In the genomic region with DNA sequence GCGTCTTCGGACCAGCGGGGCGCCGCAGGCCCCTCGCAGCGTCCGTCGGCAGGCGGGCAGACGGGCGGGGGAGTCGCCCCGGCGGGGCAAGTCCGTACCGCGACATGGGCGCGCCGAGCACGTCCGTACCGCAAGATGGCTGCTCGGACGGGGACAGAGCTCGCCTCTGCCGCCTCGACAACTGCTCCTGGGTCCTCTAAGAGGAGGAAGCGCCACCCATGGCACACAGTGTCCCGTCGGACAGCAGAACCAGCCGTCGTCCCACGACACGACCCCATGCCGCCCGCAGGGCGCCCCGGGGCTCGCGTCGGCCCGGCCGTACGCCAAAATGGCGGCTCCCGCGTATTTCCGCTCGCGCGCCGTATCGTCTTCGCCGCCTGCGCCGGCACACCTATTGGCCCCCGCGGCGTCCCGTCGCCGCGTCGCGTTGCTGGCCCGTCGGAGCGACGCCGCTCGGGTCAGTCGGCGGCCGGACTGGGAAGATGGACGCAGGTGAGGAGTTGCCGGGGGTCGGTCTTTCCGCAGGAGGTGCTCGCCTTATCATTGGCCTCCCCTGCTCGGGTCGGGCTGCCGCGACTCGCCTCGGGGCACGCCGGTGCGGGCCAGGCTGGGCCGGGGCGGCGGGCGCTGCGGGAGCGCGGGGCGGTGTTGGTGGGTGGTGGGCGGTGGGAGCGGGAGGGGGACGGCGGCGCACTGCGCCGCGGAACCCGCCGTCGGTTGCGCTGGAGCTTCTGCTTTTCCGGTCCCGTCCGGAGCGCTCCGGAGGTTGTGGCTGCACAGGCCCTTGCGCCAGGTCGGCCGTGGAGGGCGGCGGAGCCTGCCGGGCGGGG, we compare ENCODE assay signal across 1 cellular context.
TF ChIP-seq lines count a peak whose summit lies in the region.

A gene (plus strand): TSS at position 461 of the 830 bp plus-strand sequence. CDS start 22 bp downstream, at position 483.

TF ChIP-seq in HEK293, 187 proteins besides CTCF, POLR2A, EP300 and RAD21 (continued from another document and continues in another):
- TF ChIP-seq PRDM1 (tag by site-specific recombination; IDR thresholded peaks at IDR 0.05) (no peak), ZNF324 (tag by site-specific recombination; IDR thresholded peaks at IDR 0.05) (peak; percentile 65; the same call in 1 of the 2 replicates), ZNF112 (tag by site-specific recombination; IDR thresholded peaks at IDR 0.05) (no peak), ZBTB20 (tag by site-specific recombination; IDR thresholded peaks at IDR 0.05) (peak; percentile 88), ZBTB1 (tag by site-specific recombination; IDR thresholded peaks at IDR 0.05) (no peak), ZNF221 (tag by site-specific recombination; IDR thresholded peaks at IDR 0.05; ENCODE audit: borderline replicate concordance) (no peak), EGR2 (tag by site-specific recombination; IDR thresholded peaks at IDR 0.05; ENCODE audit: low read depth) (no peak), ZNF426 (tag by site-specific recombination; IDR thresholded peaks at IDR 0.05) (no peak), ZNF140 (tag by site-specific recombination; IDR thresholded peaks at IDR 0.05) (no peak), YY2 (tag by site-specific recombination; IDR thresholded peaks at IDR 0.05) (peak; percentile 99), ZNF184 (tag by site-specific recombination; IDR thresholded peaks at IDR 0.05) (no peak), ZNF223 (tag by site-specific recombination; IDR thresholded peaks at IDR 0.05) (no peak), ZNF292 (tag by site-specific recombination; IDR thresholded peaks at IDR 0.05; ENCODE audit: borderline replicate concordance, low read depth) (no peak), SP2 (tag by site-specific recombination; IDR thresholded peaks at IDR 0.05) (peak; percentile 36), IKZF3 (tag by site-specific recombination; IDR thresholded peaks at IDR 0.05) (no peak), ZNF423 (tag by site-specific recombination; IDR thresholded peaks at IDR 0.05) (0 out of 2 replicates have a peak, but pooled peaks have one; percentile 46), BCL11B (tag by site-specific recombination; IDR thresholded peaks at IDR 0.05; ENCODE audit: low read depth) (0 out of 2 replicates have a peak, but pooled peaks have one; percentile 32), ZNF658 (tag by site-specific recombination; IDR thresholded peaks at IDR 0.05) (no peak), GFI1B (tag by site-specific recombination; IDR thresholded peaks at IDR 0.05) (no peak), ZBTB48 (tag by site-specific recombination; IDR thresholded peaks at IDR 0.05) (no peak), KLF9 (tag by site-specific recombination; IDR thresholded peaks at IDR 0.05; ENCODE audit: low read depth) (peak; percentile 43), HOXC10 (CRISPR knock-in tag; IDR thresholded peaks at IDR 0.05) (no peak), ZNF677 (tag by site-specific recombination; IDR thresholded peaks at IDR 0.05) (no peak), ZFHX2 (tag by site-specific recombination; conservative IDR thresholded peaks at IDR 0.05) (peak; percentile 48; the same call in 1 of the 2 replicates)
- TF ChIP-seq, protein P1, sequence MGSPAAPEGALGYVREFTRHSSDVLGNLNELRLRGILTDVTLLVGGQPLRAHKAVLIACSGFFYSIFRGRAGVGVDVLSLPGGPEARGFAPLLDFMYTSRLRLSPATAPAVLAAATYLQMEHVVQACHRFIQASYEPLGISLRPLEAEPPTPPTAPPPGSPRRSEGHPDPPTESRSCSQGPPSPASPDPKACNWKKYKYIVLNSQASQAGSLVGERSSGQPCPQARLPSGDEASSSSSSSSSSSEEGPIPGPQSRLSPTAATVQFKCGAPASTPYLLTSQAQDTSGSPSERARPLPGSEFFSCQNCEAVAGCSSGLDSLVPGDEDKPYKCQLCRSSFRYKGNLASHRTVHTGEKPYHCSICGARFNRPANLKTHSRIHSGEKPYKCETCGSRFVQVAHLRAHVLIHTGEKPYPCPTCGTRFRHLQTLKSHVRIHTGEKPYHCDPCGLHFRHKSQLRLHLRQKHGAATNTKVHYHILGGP (tag by site-specific recombination; IDR thresholded peaks at IDR 0.05): no peak
- TF ChIP-seq, protein P2, sequence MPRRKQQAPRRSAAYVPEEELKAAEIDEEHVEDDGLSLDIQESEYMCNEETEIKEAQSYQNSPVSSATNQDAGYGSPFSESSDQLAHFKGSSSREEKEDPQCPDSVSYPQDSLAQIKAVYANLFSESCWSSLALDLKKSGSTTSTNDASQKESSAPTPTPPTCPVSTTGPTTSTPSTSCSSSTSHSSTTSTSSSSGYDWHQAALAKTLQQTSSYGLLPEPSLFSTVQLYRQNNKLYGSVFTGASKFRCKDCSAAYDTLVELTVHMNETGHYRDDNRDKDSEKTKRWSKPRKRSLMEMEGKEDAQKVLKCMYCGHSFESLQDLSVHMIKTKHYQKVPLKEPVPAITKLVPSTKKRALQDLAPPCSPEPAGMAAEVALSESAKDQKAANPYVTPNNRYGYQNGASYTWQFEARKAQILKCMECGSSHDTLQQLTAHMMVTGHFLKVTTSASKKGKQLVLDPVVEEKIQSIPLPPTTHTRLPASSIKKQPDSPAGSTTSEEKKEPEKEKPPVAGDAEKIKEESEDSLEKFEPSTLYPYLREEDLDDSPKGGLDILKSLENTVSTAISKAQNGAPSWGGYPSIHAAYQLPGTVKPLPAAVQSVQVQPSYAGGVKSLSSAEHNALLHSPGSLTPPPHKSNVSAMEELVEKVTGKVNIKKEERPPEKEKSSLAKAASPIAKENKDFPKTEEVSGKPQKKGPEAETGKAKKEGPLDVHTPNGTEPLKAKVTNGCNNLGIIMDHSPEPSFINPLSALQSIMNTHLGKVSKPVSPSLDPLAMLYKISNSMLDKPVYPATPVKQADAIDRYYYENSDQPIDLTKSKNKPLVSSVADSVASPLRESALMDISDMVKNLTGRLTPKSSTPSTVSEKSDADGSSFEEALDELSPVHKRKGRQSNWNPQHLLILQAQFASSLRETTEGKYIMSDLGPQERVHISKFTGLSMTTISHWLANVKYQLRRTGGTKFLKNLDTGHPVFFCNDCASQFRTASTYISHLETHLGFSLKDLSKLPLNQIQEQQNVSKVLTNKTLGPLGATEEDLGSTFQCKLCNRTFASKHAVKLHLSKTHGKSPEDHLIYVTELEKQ (tag by site-specific recombination; IDR thresholded peaks at IDR 0.05; ENCODE audit: borderline replicate concordance): no peak
- TF ChIP-seq, protein P3, sequence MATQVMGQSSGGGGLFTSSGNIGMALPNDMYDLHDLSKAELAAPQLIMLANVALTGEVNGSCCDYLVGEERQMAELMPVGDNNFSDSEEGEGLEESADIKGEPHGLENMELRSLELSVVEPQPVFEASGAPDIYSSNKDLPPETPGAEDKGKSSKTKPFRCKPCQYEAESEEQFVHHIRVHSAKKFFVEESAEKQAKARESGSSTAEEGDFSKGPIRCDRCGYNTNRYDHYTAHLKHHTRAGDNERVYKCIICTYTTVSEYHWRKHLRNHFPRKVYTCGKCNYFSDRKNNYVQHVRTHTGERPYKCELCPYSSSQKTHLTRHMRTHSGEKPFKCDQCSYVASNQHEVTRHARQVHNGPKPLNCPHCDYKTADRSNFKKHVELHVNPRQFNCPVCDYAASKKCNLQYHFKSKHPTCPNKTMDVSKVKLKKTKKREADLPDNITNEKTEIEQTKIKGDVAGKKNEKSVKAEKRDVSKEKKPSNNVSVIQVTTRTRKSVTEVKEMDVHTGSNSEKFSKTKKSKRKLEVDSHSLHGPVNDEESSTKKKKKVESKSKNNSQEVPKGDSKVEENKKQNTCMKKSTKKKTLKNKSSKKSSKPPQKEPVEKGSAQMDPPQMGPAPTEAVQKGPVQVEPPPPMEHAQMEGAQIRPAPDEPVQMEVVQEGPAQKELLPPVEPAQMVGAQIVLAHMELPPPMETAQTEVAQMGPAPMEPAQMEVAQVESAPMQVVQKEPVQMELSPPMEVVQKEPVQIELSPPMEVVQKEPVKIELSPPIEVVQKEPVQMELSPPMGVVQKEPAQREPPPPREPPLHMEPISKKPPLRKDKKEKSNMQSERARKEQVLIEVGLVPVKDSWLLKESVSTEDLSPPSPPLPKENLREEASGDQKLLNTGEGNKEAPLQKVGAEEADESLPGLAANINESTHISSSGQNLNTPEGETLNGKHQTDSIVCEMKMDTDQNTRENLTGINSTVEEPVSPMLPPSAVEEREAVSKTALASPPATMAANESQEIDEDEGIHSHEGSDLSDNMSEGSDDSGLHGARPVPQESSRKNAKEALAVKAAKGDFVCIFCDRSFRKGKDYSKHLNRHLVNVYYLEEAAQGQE (tag by site-specific recombination; IDR thresholded peaks at IDR 0.05): no peak
- TF ChIP-seq, protein P4, sequence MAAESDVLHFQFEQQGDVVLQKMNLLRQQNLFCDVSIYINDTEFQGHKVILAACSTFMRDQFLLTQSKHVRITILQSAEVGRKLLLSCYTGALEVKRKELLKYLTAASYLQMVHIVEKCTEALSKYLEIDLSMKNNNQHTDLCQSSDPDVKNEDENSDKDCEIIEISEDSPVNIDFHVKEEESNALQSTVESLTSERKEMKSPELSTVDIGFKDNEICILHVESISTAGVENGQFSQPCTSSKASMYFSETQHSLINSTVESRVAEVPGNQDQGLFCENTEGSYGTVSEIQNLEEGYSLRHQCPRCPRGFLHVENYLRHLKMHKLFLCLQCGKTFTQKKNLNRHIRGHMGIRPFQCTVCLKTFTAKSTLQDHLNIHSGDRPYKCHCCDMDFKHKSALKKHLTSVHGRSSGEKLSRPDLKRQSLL (tag by site-specific recombination; IDR thresholded peaks at IDR 0.05): no peak
- TF ChIP-seq, protein P5, sequence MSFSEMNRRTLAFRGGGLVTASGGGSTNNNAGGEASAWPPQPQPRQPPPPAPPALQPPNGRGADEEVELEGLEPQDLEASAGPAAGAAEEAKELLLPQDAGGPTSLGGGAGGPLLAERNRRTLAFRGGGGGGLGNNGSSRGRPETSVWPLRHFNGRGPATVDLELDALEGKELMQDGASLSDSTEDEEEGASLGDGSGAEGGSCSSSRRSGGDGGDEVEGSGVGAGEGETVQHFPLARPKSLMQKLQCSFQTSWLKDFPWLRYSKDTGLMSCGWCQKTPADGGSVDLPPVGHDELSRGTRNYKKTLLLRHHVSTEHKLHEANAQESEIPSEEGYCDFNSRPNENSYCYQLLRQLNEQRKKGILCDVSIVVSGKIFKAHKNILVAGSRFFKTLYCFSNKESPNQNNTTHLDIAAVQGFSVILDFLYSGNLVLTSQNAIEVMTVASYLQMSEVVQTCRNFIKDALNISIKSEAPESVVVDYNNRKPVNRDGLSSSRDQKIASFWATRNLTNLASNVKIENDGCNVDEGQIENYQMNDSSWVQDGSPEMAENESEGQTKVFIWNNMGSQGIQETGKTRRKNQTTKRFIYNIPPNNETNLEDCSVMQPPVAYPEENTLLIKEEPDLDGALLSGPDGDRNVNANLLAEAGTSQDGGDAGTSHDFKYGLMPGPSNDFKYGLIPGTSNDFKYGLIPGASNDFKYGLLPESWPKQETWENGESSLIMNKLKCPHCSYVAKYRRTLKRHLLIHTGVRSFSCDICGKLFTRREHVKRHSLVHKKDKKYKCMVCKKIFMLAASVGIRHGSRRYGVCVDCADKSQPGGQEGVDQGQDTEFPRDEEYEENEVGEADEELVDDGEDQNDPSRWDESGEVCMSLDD (tag by site-specific recombination; IDR thresholded peaks at IDR 0.05): 0 out of 2 replicates have a peak, but pooled peaks have one; percentile 26
- TF ChIP-seq, protein P6, sequence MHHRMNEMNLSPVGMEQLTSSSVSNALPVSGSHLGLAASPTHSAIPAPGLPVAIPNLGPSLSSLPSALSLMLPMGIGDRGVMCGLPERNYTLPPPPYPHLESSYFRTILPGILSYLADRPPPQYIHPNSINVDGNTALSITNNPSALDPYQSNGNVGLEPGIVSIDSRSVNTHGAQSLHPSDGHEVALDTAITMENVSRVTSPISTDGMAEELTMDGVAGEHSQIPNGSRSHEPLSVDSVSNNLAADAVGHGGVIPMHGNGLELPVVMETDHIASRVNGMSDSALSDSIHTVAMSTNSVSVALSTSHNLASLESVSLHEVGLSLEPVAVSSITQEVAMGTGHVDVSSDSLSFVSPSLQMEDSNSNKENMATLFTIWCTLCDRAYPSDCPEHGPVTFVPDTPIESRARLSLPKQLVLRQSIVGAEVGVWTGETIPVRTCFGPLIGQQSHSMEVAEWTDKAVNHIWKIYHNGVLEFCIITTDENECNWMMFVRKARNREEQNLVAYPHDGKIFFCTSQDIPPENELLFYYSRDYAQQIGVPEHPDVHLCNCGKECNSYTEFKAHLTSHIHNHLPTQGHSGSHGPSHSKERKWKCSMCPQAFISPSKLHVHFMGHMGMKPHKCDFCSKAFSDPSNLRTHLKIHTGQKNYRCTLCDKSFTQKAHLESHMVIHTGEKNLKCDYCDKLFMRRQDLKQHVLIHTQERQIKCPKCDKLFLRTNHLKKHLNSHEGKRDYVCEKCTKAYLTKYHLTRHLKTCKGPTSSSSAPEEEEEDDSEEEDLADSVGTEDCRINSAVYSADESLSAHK (tag by site-specific recombination; IDR thresholded peaks at IDR 0.05): no peak
- TF ChIP-seq, protein P7, sequence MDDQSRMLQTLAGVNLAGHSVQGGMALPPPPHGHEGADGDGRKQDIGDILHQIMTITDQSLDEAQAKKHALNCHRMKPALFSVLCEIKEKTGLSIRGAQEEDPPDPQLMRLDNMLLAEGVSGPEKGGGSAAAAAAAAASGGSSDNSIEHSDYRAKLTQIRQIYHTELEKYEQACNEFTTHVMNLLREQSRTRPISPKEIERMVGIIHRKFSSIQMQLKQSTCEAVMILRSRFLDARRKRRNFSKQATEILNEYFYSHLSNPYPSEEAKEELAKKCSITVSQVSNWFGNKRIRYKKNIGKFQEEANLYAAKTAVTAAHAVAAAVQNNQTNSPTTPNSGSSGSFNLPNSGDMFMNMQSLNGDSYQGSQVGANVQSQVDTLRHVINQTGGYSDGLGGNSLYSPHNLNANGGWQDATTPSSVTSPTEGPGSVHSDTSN (CRISPR knock-in tag; IDR thresholded peaks at IDR 0.05): peak; percentile 34; the same call in 1 of the 2 replicates
- TF ChIP-seq, protein P8, sequence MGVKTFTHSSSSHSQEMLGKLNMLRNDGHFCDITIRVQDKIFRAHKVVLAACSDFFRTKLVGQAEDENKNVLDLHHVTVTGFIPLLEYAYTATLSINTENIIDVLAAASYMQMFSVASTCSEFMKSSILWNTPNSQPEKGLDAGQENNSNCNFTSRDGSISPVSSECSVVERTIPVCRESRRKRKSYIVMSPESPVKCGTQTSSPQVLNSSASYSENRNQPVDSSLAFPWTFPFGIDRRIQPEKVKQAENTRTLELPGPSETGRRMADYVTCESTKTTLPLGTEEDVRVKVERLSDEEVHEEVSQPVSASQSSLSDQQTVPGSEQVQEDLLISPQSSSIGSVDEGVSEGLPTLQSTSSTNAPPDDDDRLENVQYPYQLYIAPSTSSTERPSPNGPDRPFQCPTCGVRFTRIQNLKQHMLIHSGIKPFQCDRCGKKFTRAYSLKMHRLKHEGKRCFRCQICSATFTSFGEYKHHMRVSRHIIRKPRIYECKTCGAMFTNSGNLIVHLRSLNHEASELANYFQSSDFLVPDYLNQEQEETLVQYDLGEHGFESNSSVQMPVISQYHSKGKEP (tag by site-specific recombination; IDR thresholded peaks at IDR 0.05): no peak
- TF ChIP-seq, protein P9, sequence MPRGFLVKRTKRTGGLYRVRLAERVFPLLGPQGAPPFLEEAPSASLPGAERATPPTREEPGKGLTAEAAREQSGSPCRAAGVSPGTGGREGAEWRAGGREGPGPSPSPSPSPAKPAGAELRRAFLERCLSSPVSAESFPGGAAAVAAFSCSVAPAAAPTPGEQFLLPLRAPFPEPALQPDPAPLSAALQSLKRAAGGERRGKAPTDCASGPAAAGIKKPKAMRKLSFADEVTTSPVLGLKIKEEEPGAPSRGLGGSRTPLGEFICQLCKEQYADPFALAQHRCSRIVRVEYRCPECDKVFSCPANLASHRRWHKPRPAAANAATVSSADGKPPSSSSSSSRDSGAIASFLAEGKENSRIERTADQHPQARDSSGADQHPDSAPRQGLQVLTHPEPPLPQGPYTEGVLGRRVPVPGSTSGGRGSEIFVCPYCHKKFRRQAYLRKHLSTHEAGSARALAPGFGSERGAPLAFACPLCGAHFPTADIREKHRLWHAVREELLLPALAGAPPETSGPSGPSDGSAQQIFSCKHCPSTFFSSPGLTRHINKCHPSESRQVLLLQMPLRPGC (tag by site-specific recombination; IDR thresholded peaks at IDR 0.05): no peak
